In the genomic region with DNA sequence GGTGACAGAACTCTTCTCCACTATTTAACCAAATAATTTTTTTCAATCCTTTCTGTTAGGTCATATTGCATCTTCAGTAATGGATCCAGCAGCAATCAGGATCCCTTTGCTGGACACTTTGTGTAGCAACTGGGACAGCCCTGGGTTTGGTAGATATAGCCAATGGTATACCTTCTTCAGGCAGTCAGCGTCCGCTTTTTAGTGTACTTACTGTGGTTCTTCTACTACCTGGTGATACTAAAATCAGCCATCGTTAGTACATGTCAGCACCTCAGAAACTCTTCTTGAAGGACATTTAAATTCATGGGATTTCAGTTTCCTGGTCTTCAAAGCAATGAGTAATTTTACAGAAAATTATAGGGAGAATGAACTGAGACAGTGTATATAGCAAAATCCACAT, we compare ENCODE assay signal across 14 cellular contexts.
DNase-seq lines count a peak whose midpoint lies in the region; ATAC-seq, FAIRE-seq and TF ChIP-seq lines count a peak whose summit lies in the region.
"Had no signal": no experiment of that assay in that cellular context is flagged by ENCODE, and none has a peak within 500 bp of the region (broad histone marks: within the 10 kb centered on the region; RNA-seq: fewer than 3 reads in every experiment).

No MANE protein-coding gene starts in this region.

- H3K4me2 ChIP-seq in HepG2 (ENCODE audit: low read depth, low read length) (no peak overlapping the region), Karpas-422 (ENCODE audit: low read depth, low read length, poor library complexity, severe bottlenecking) (no peak overlapping the region)
- H3K4me2 ChIP-seq: GM23338 had no signal

- H3K4me3 ChIP-seq in HepG2 (replicated peaks in 1 of 3; ENCODE audit: insufficient read depth in 1 of 3, low read depth in 2 of 3, low read length in 3 of 3) (no peak overlapping the region), right lobe of liver (no peak overlapping the region), Karpas-422 (ENCODE audit: low read length) (no peak overlapping the region)
- H3K4me3 ChIP-seq: GM23338, uterus had no signal

- H3K4me1 Mint-ChIP-seq in activated T-helper 17 cell treated with anti-CD3 and anti-CD28 coated beads, Interleukin-2, amount 50 U/mL, for 72 hours = peaks cover 11% of the 10 kb centered on the region

- H4K20me1 ChIP-seq in HepG2 (ENCODE audit: insufficient read depth, low read length) = no peaks in the 10 kb centered on the region
- no peaks in the 10 kb centered on the region for H4K20me1 ChIP-seq in Karpas-422 (ENCODE audit: insufficient read depth, low read depth, low read length)

- CTCF ChIA-PET in HepG2 (lab: Yijun Ruan, JAX; ENCODE audit: low intra/inter-chr PET ratio, low total read pairs) = no interaction called here

- H3K4me1 ChIP-seq in HepG2 (ENCODE audit: insufficient read depth, low read length) (no peaks in the 10 kb centered on the region), right lobe of liver (no peaks in the 10 kb centered on the region), Karpas-422 (ENCODE audit: low read length) (no peaks in the 10 kb centered on the region)
- H3K4me1 ChIP-seq: uterus had no signal

- H3K27me3 ChIP-seq in HepG2 (ENCODE audit: control insufficient read depth in 1 of 2, insufficient read depth in 2 of 2, low read length in 2 of 2) (no peaks in the 10 kb centered on the region), right lobe of liver (no peaks in the 10 kb centered on the region), Karpas-422 (ENCODE audit: low read length) (no peaks in the 10 kb centered on the region)
- H3K27me3 ChIP-seq: uterus had no signal

- WGBS in HepG2 (ENCODE audit: low lambda C conversion rate) = 95% methylated on average over 3 of the region's 3 CpGs
- 81% methylated on average over 3 of the region's 3 CpGs for WGBS in right lobe of liver (ENCODE audit: insufficient coverage, low coverage, low lambda C conversion rate, missing lambda C conversion rate)

- peak overlapping the region; percentile 49 for H3K4me3 Mint-ChIP-seq in activated T-helper 17 cell treated with anti-CD3 and anti-CD28 coated beads, Interleukin-2, amount 50 U/mL, for 72 hours
- H3K4me3 Mint-ChIP-seq: GM23338 had no signal

- no TSS peak for BruUV-seq in HepG2 (replicated peaks; lab: Mats Ljungman, UMichigan)

- in situ Hi-C loops in HepG2 (cut with HindIII; ENCODE audit: extremely low pct_ligation_motif_present, low pct_unique_long_range_greater_than_20kb) = no loop called here

- H2AFZ ChIP-seq in HepG2 (ENCODE audit: low read length) = no peak overlapping the region
- H2AFZ ChIP-seq in Karpas-422 (ENCODE audit: low read length) = no peak overlapping the region
- H2AFZ ChIP-seq: GM23338 had no signal

- peaks cover 18% of the 10 kb centered on the region for H3K27me3 Mint-ChIP-seq in activated T-helper 17 cell treated with anti-CD3 and anti-CD28 coated beads, Interleukin-2, amount 50 U/mL, for 72 hours

- no peak for TF ChIP-seq POLR2A in HepG2 (IDR thresholded peaks at IDR 0.05; ENCODE audit: insufficient read depth in 1 of 2, low read depth in 2 of 2, low read length in 2 of 2)
- no peak for TF ChIP-seq POLR2A in right lobe of liver (IDR thresholded peaks at IDR 0.05)

- H3K36me3 ChIP-seq in HepG2 (replicated peaks in 1 of 2; ENCODE audit: control insufficient read depth in 1 of 2, insufficient read depth in 2 of 2, low read length in 2 of 2) (peaks cover 16 to 78% of the 10 kb centered on the region in 2 experiments), right lobe of liver (peaks cover 0 to 53% (median 9%) of the 10 kb centered on the region in 4 donors), Karpas-422 (ENCODE audit: insufficient read depth, low read length) (no peaks in the 10 kb centered on the region)
- H3K36me3 ChIP-seq: uterus had no signal

- DNase-seq in HepG2 (ENCODE audit: low spot score) (no peak), right lobe of liver (no peak), COLO829 (ENCODE audit: low spot score) (no peak), Karpas-422 (no peak)
- no peak for DNase-seq in central memory CD4-positive, alpha-beta T cell
- DNase-seq: left ventricle myocardium superior, natural killer cell, NCI-H1436 treated with DMSO at 0.1 percent for 48 hours, NCI-H524, uterus had no signal

- no peak overlapping the region for H3K27ac Mint-ChIP-seq in activated T-helper 17 cell treated with anti-CD3 and anti-CD28 coated beads, Interleukin-2, amount 50 U/mL, for 72 hours

- H3K9me2 ChIP-seq in Karpas-422 (replicated peaks; ENCODE audit: insufficient read depth, low read length) = no peaks in the 10 kb centered on the region

- ATAC-seq in HepG2 = no peak
- no peak for ATAC-seq in right lobe of liver
- ATAC-seq in HG03097 (IDR thresholded peaks at IDR 0.05; ENCODE audit: low FRiP score, unreplicated experiment) = peak; percentile 12
- ATAC-seq in activated T-helper 17 cell treated with anti-CD3 and anti-CD28 coated beads, Interleukin-2, amount 50 U/mL, for 72 hours (replicated peaks) = peak; percentile 66
- ATAC-seq in HG02678 (IDR thresholded peaks at IDR 0.05; ENCODE audit: unreplicated experiment) = no peak
- ATAC-seq: GM23338, left ventricle myocardium superior had no signal

- H3K9ac ChIP-seq in HepG2 (ENCODE audit: insufficient read depth, low read depth, low read length) (no peak overlapping the region), Karpas-422 (ENCODE audit: low read length) (no peak overlapping the region)

- H3K27ac ChIP-seq in HepG2 (ENCODE audit: extremely low read length, insufficient read depth, low read length) (no peak overlapping the region), right lobe of liver (no peak overlapping the region), Karpas-422 (ENCODE audit: low read length) (no peak overlapping the region)
- H3K27ac ChIP-seq: uterus had no signal

- intact Hi-C loops in HepG2 (cut with micrococcal nuclease; ENCODE audit: unreplicated experiment) (no loop called here), right lobe of liver (cut with DNase I) (no loop called here)

- TF ChIP-seq EP300 in HepG2 (IDR thresholded peaks at IDR 0.05; ENCODE audit: low read depth in 2 of 2, low read length in 2 of 2) (no peak), HepG2 (CRISPR knock-in tag; IDR thresholded peaks at IDR 0.05; ENCODE audit: borderline replicate concordance) (no peak)

- TF ChIP-seq CTCF in HepG2 (CRISPR knock-in tag; IDR thresholded peaks at IDR 0.05) = no peak
- no peak for TF ChIP-seq CTCF in right lobe of liver (IDR thresholded peaks at IDR 0.05)

- no peaks in the 10 kb centered on the region for H3K9me3 ChIP-seq in HepG2 (ENCODE audit: low read length)
- no peaks in the 10 kb centered on the region for H3K9me3 ChIP-seq in right lobe of liver
- no peaks in the 10 kb centered on the region for H3K9me3 ChIP-seq in Karpas-422 (ENCODE audit: low read length)
- H3K9me3 ChIP-seq: uterus had no signal

- H3K9me3 Mint-ChIP-seq in activated T-helper 17 cell treated with anti-CD3 and anti-CD28 coated beads, Interleukin-2, amount 50 U/mL, for 72 hours = no peaks in the 10 kb centered on the region
- H3K9me3 Mint-ChIP-seq: GM23338, natural killer cell had no signal

- no peak for TF ChIP-seq RAD21 in HepG2 (CRISPR knock-in tag; IDR thresholded peaks at IDR 0.05)

- POLR2A ChIA-PET in HepG2 (lab: Yijun Ruan, JAX) = no interaction called here

- H3K79me2 ChIP-seq in HepG2 (ENCODE audit: insufficient read depth, low read length) (no peaks in the 10 kb centered on the region), Karpas-422 (ENCODE audit: low read length) (no peaks in the 10 kb centered on the region)

- no peak for FAIRE-seq in HepG2 (lab: Jason Lieb, UNC)

- H3K36me3 Mint-ChIP-seq in activated T-helper 17 cell treated with anti-CD3 and anti-CD28 coated beads, Interleukin-2, amount 50 U/mL, for 72 hours (ENCODE audit: low read depth) = no peaks in the 10 kb centered on the region
- H3K36me3 Mint-ChIP-seq: natural killer cell had no signal

TF ChIP-seq in HepG2, 621 proteins besides CTCF, POLR2A, EP300 and RAD21:
- peak; percentile 73 for TF ChIP-seq RBM22 (optimal IDR thresholded peaks at IDR 0.05; ENCODE audit: low read length)
- TF ChIP-seq, protein P1, sequence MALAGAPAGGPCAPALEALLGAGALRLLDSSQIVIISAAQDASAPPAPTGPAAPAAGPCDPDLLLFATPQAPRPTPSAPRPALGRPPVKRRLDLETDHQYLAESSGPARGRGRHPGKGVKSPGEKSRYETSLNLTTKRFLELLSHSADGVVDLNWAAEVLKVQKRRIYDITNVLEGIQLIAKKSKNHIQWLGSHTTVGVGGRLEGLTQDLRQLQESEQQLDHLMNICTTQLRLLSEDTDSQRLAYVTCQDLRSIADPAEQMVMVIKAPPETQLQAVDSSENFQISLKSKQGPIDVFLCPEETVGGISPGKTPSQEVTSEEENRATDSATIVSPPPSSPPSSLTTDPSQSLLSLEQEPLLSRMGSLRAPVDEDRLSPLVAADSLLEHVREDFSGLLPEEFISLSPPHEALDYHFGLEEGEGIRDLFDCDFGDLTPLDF (CRISPR knock-in tag; IDR thresholded peaks at IDR 0.05) = no peak
- TF ChIP-seq, protein P2, sequence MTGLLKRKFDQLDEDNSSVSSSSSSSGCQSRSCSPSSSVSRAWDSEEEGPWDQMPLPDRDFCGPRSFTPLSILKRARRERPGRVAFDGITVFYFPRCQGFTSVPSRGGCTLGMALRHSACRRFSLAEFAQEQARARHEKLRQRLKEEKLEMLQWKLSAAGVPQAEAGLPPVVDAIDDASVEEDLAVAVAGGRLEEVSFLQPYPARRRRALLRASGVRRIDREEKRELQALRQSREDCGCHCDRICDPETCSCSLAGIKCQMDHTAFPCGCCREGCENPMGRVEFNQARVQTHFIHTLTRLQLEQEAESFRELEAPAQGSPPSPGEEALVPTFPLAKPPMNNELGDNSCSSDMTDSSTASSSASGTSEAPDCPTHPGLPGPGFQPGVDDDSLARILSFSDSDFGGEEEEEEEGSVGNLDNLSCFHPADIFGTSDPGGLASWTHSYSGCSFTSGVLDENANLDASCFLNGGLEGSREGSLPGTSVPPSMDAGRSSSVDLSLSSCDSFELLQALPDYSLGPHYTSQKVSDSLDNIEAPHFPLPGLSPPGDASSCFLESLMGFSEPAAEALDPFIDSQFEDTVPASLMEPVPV (CRISPR knock-in tag; IDR thresholded peaks at IDR 0.05) = no peak

Comparison
In these comparisons a context has a peak if more than half of its experiments do, and no peak if none do; other contexts are left out.
1. ATAC-seq: peak in HG03097 (single experiment) and activated T-helper 17 cell treated with anti-CD3 and anti-CD28 coated beads, Interleukin-2, amount 50 U/mL, for 72 hours (single experiment); none in HepG2 (single experiment), right lobe of liver (0 of 4) and HG02678 (single experiment).